9 cellular contexts compared by ENCODE assay signal in genomic region chr6:149271348-149272340, GRCh38. TPM values are rescaled to one million over a fixed set of nuclear protein-coding genes. Genes with fewer than 3 reads are reported as not detected.
DNase-seq lines count a peak whose midpoint lies in the region; ATAC-seq lines count a peak whose summit lies in the region.
"Had no signal": no experiment of that assay in that cellular context is flagged by ENCODE, and none has a peak within 500 bp of the region (broad histone marks: within the 10 kb centered on the region; RNA-seq: fewer than 3 reads in every experiment).

No MANE protein-coding gene starts in this region.

- no peaks in the 10 kb centered on the region for H3K9me3 ChIP-seq in naive thymus-derived CD4-positive, alpha-beta T cell (ENCODE audit: control insufficient read depth in 2 of 3, low read length in 3 of 3)

- no peaks in the 10 kb centered on the region for H3K36me3 ChIP-seq in naive thymus-derived CD4-positive, alpha-beta T cell (ENCODE audit: control insufficient read depth in 2 of 3, insufficient read depth in 3 of 3, low read length in 3 of 3)

- CTCF ChIA-PET in naive thymus-derived CD4-positive, alpha-beta T cell (lab: Charles Lee) = interaction anchor here (0.5 to 0.6 kb wide), 2 partner anchors 9 to 28 kb away, joined by 4 to 7 read pairs; no protein-coding TSS in a partner anchor

- peak; percentile 60 for DNase-seq in activated gamma-delta T cell treated with Interleukin-2 at 50 U/mL for 16 hours
- no peak for DNase-seq in activated gamma-delta T cell (lab: John Stamatoyannopoulos, UW)
- DNase-seq in activated CD8-positive, alpha-beta memory T cell treated with anti-CD3 and anti-CD28 coated beads, Interleukin-2, amount 50 U/mL, for 4 hours = peak; percentile 87
- DNase-seq in naive thymus-derived CD4-positive, alpha-beta T cell = peak in 6 of 9 donors; percentile 5 to 60 (median 24)
- DNase-seq in NCI-H446 treated with DMSO at 0.1 percent for 48 hours (lab: John Stamatoyannopoulos, UW) = no peak
- DNase-seq in NCI-H2196 (lab: John Stamatoyannopoulos, UW; ENCODE audit: unreplicated experiment) = no peak
- DNase-seq in NCI-H2171 treated with DMSO at 0.1 percent for 48 hours (lab: John Stamatoyannopoulos, UW) = no peak

- POLR2A ChIA-PET in naive thymus-derived CD4-positive, alpha-beta T cell (lab: Charles Lee) = interaction anchor here (0.7 to 2.5 kb wide), 5 partner anchors 9 to 177 kb away, joined by 3 to 16 read pairs (median 4); no protein-coding TSS in a partner anchor

- peaks cover 0 to 30% (median 0%) of the 10 kb centered on the region in 5 donors for H3K36me3 Mint-ChIP-seq in naive thymus-derived CD4-positive, alpha-beta T cell

- H3K4me3 ChIP-seq in naive thymus-derived CD4-positive, alpha-beta T cell (ENCODE audit: low read length) = peak overlapping the region; percentile 12
- H3K4me3 ChIP-seq: SK-N-MC had no signal

- peaks cover 30 to 48% (median 36%) of the 10 kb centered on the region in 7 donors for H3K4me1 Mint-ChIP-seq in naive thymus-derived CD4-positive, alpha-beta T cell

- H3K27me3 Mint-ChIP-seq in naive thymus-derived CD4-positive, alpha-beta T cell = no peaks in the 10 kb centered on the region

- peaks cover 12 to 24% of the 10 kb centered on the region in 2 donors for H3K4me1 ChIP-seq in naive thymus-derived CD4-positive, alpha-beta T cell (ENCODE audit: control insufficient read depth in 2 of 2, insufficient read depth in 2 of 2, low read length in 2 of 2)

- H3K27ac ChIP-seq in naive thymus-derived CD4-positive, alpha-beta T cell (ENCODE audit: low read depth, low read length) = peak overlapping the region; percentile 32
- H3K27ac ChIP-seq: SK-N-MC had no signal

- peak overlapping the region in 9 of 10 donors; percentile 35 to 82 (median 71) for H3K4me3 Mint-ChIP-seq in naive thymus-derived CD4-positive, alpha-beta T cell

- H3K9me3 Mint-ChIP-seq in naive thymus-derived CD4-positive, alpha-beta T cell = peaks cover 0 to 23% (median 0%) of the 10 kb centered on the region in 11 donors

- H3K27ac Mint-ChIP-seq in naive thymus-derived CD4-positive, alpha-beta T cell = peak overlapping the region; percentile 37 to 94 (median 80)

- intact Hi-C loops in naive thymus-derived CD4-positive, alpha-beta T cell (cut with micrococcal nuclease) = no loop called here

- H3K27me3 ChIP-seq in naive thymus-derived CD4-positive, alpha-beta T cell (ENCODE audit: control insufficient read depth in 2 of 2, insufficient read depth in 2 of 2, low read length in 2 of 2) = no peaks in the 10 kb centered on the region

- ATAC-seq in HG03520 (IDR thresholded peaks at IDR 0.05; ENCODE audit: unreplicated experiment) = peak; percentile 72
- ATAC-seq in naive thymus-derived CD4-positive, alpha-beta T cell = peak; percentile 87

RNA-seq across cellular contexts. Expression of gene TAB2, which starts 45.9 kb away (rescaled TPM):
- total RNA-seq in naive thymus-derived CD4-positive, alpha-beta T cell = 100 to 1,000 TPM in 4 of 5 experiments, 10 to 100 TPM in 1; 98.3 to 234 (median 119) TPM
- 10 to 100 TPM; 15.7 to 17.5 TPM for polyA plus RNA-seq in naive thymus-derived CD4-positive, alpha-beta T cell

Comparison
In these comparisons a context has a peak if more than half of its experiments do, and no peak if none do; other contexts are left out.
1. DNase-seq: peak in activated gamma-delta T cell treated with Interleukin-2 at 50 U/mL for 16 hours (single experiment), activated CD8-positive, alpha-beta memory T cell treated with anti-CD3 and anti-CD28 coated beads, Interleukin-2, amount 50 U/mL, for 4 hours (single experiment) and naive thymus-derived CD4-positive, alpha-beta T cell (6 of 9); none in activated gamma-delta T cell (single experiment), NCI-H446 treated with DMSO at 0.1 percent for 48 hours (single experiment), NCI-H2196 (single experiment) and NCI-H2171 treated with DMSO at 0.1 percent for 48 hours (single experiment).